In the genomic region with DNA sequence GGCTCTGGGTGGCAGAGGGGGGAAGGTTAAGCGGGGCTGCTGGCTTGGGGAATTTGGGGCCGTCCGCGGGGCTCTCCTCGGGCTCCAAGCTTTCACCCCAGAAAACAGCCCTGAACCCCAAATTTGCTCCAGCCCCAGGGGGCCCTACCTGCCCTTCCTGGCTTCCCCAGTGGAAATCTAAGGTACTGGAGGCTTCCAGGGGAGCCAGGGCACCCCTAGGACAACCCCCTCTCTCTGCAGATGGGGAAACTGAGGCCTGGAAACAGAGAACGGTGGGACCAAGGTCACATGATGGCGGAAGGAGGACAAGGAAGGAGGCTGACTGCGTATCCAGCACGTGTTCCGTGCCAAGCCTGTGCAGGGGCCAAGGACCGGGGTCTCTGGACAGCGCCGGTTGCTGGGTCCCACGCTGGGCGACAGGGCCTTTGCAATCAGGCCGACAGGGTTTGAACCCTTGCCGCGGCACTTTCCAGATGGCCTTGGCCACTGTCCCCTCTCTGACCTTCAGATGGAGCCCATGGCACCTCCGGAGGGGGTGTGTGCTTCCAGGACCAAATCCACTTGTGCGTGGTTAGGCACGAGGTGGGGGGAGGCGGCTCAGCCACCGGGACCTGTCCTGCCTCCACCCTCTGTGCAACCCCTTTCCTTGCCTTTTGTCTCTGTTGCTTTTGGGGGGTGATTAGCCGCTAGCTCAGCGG, we compare ENCODE assay signal across 8 cellular contexts.
DNase-seq lines count a peak whose midpoint lies in the region; ATAC-seq and TF ChIP-seq lines count a peak whose summit lies in the region.

No MANE protein-coding gene starts in this region.

- H3K4me3 ChIP-seq in WI38 (ENCODE audit: low read depth, low read length) (peak overlapping the region; percentile 63), prostate gland (peak overlapping the region; percentile 44 to 50)

- peaks cover 4% of the 10 kb centered on the region for H3K4me1 ChIP-seq in prostate gland (replicated peaks)

- peak; percentile 17 for DNase-seq in EH (ENCODE audit: low read depth)
- peak; percentile 56 for DNase-seq in Right ventricle myocardium superior
- DNase-seq in prostate gland (ENCODE audit: low spot score), result no peak
- no peak for DNase-seq in KG1 (lab: John Stamatoyannopoulos, UW)
- no peak for DNase-seq in 8988T

- ATAC-seq in Right ventricle myocardium superior (ENCODE audit: poor library complexity), result peak; percentile 50
- ATAC-seq in HG02642 (IDR thresholded peaks at IDR 0.05; ENCODE audit: poor library complexity, unreplicated experiment), result no peak
- no peak for ATAC-seq in GM21390 (IDR thresholded peaks at IDR 0.05; ENCODE audit: unreplicated experiment)

- TF ChIP-seq CTCF in WI38 (IDR thresholded peaks at IDR 0.05; ENCODE audit: low read depth, low read length) (no peak), prostate gland (IDR thresholded peaks at IDR 0.05) (no peak)

- WGBS in prostate gland, result 28% methylated on average over 24 of the region's 25 CpGs

- no peak for TF ChIP-seq POLR2A in prostate gland (IDR thresholded peaks at IDR 0.05)

- H3K9me3 ChIP-seq in prostate gland, result no peaks in the 10 kb centered on the region

- no peaks in the 10 kb centered on the region for H3K36me3 ChIP-seq in prostate gland

- H3K27me3 ChIP-seq in prostate gland (replicated peaks; ENCODE audit: insufficient read depth), result no peaks in the 10 kb centered on the region

- peak overlapping the region; percentile 70 to 79 for H3K27ac ChIP-seq in prostate gland

- intact Hi-C loops in Right ventricle myocardium superior (cut with DNase I), result no loop called here
- intact Hi-C loops in prostate gland (cut with DNase I), result no loop called here

Comparison
In these comparisons a context has a peak if more than half of its experiments do, and no peak if none do; other contexts are left out.
1. DNase-seq: peak in EH (single experiment) and Right ventricle myocardium superior (single experiment); none in prostate gland (single experiment), KG1 (single experiment) and 8988T (single experiment).